ENCODE assay signal across 13 cellular contexts in the genomic region with DNA sequence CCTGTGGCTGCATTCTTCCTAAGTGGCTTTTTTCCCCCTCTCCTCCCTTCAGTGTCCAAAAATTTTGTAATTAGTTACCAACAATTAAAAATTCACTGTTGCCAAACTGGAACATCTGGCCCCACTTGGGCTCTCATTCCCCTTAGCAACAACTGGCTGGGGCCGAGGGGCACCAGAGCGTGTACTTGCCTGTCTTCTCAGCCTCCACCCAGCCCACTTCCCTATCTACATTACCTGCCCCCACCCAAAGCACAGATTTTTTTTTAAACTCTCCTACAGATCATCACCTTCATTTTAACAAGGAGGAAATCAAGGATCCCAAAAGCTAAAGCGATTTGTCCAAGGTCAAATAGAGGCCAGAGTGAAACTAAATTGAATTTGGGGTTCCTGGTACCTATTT.
DNase-seq lines count a peak whose midpoint lies in the region; ATAC-seq, FAIRE-seq and TF ChIP-seq lines count a peak whose summit lies in the region.
"Had no signal": no experiment of that assay in that cellular context is flagged by ENCODE, and none has a peak within 500 bp of the region (broad histone marks: within the 10 kb centered on the region; RNA-seq: fewer than 3 reads in every experiment).

No MANE protein-coding gene starts in this region.

- H3K4me3 Mint-ChIP-seq in activated T-helper 17 cell treated with anti-CD3 and anti-CD28 coated beads, Interleukin-2, amount 50 U/mL, for 72 hours: peak overlapping the region; percentile 12
- H3K4me3 Mint-ChIP-seq: mesothelial cell of epicardium had no signal

- H3K36me3 Mint-ChIP-seq in activated T-helper 17 cell treated with anti-CD3 and anti-CD28 coated beads, Interleukin-2, amount 50 U/mL, for 72 hours (ENCODE audit: low read depth): no peaks in the 10 kb centered on the region
- H3K36me3 Mint-ChIP-seq: mesothelial cell of epicardium had no signal

- peak overlapping the region; percentile 4 for H3K27ac Mint-ChIP-seq in activated T-helper 17 cell treated with anti-CD3 and anti-CD28 coated beads, Interleukin-2, amount 50 U/mL, for 72 hours
- H3K27ac Mint-ChIP-seq: mesothelial cell of epicardium had no signal

- H3K27ac ChIP-seq in DOHH2 (ENCODE audit: low read depth, low read length): peak overlapping the region; percentile 84
- H3K27ac ChIP-seq: C4-2B had no signal

- no peak for DNase-seq in urothelium cell line (ENCODE audit: low spot score)
- DNase-seq in HuH-7 (ENCODE audit: low spot score): no peak
- DNase-seq in superior temporal gyrus (ENCODE audit: extremely low spot score): no peak
- DNase-seq in activated CD4-positive, alpha-beta T cell treated with anti-CD3 and anti-CD28 coated beads, Interleukin-2, amount 50 U/mL, for 1 hour: no peak
- DNase-seq: retina, SHP77 treated with DMSO at 0.1 percent for 48 hours had no signal

- H4K20me1 ChIP-seq in DOHH2 (ENCODE audit: control insufficient read depth, insufficient read depth, low read depth, low read length): no peaks in the 10 kb centered on the region

- ATAC-seq in GM19395 (IDR thresholded peaks at IDR 0.05; ENCODE audit: unreplicated experiment) (peak; percentile 60), HG02973 (IDR thresholded peaks at IDR 0.05; ENCODE audit: unreplicated experiment) (peak; percentile 33)
- ATAC-seq in activated T-helper 17 cell treated with anti-CD3 and anti-CD28 coated beads, Interleukin-2, amount 50 U/mL, for 72 hours (replicated peaks): no peak
- ATAC-seq: HCT116 had no signal

- peaks cover 5% of the 10 kb centered on the region for H3K9me3 Mint-ChIP-seq in activated T-helper 17 cell treated with anti-CD3 and anti-CD28 coated beads, Interleukin-2, amount 50 U/mL, for 72 hours

- H3K27me3 Mint-ChIP-seq in activated T-helper 17 cell treated with anti-CD3 and anti-CD28 coated beads, Interleukin-2, amount 50 U/mL, for 72 hours: peaks cover 15% of the 10 kb centered on the region

- H3K4me3 ChIP-seq in DOHH2 (ENCODE audit: low read length): peak overlapping the region; percentile 74

- H3F3A ChIP-seq in DOHH2 (ENCODE audit: control insufficient read depth, insufficient read depth): peaks cover 33% of the 10 kb centered on the region

- no peaks in the 10 kb centered on the region for H3K9me3 ChIP-seq in DOHH2 (ENCODE audit: control insufficient read depth, insufficient read depth, low read length)

- no peak for FAIRE-seq in urothelium cell line (lab: Jason Lieb, UNC)

- H3K79me2 ChIP-seq in DOHH2 (ENCODE audit: control insufficient read depth, low read length): peaks cover 13% of the 10 kb centered on the region

- H3K4me2 ChIP-seq in DOHH2 (ENCODE audit: low read length): peak overlapping the region; percentile 95

- H3K27me3 ChIP-seq in DOHH2 (ENCODE audit: control insufficient read depth, low read length): no peaks in the 10 kb centered on the region

- peaks cover 100% of the 10 kb centered on the region for H3K4me1 ChIP-seq in DOHH2 (ENCODE audit: control insufficient read depth, low read length)

- no peak for TF ChIP-seq CTCF in DOHH2 (IDR thresholded peaks at IDR 0.05; ENCODE audit: low read depth, low read length, poor library complexity, severe bottlenecking)

- H3K9me2 ChIP-seq in DOHH2 (replicated peaks; ENCODE audit: control insufficient read depth, low read length): no peaks in the 10 kb centered on the region

- H3K36me3 ChIP-seq in DOHH2 (ENCODE audit: control insufficient read depth, low read length): peaks cover 22% of the 10 kb centered on the region

- H3K4me1 Mint-ChIP-seq in activated T-helper 17 cell treated with anti-CD3 and anti-CD28 coated beads, Interleukin-2, amount 50 U/mL, for 72 hours: peaks cover 7% of the 10 kb centered on the region
- H3K4me1 Mint-ChIP-seq: mesothelial cell of epicardium had no signal
